In the genomic region with DNA sequence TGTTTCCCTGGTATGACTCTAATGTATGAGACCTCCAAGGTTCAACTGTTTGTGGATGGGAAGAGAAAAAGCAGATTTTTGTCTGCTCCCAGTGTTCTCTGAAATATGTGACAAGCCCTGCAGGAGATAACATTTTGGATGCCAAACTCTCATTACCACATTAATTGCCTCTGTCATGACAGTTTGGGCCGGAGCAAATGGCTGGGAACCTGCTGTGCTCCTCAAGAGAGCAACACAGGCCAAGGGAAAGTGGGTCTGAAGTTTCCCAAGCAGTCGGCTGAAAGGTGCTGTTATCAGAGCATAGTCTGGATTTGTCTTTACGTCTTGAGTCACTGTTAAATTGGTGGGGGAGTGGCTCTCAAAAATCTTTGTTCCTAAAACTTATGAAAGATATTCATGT, we compare ENCODE assay signal across 10 cellular contexts.
"Had no signal": no experiment of that assay in that cellular context is flagged by ENCODE, and none has a peak within 500 bp of the region (broad histone marks: within the 10 kb centered on the region; RNA-seq: fewer than 3 reads in every experiment).

No MANE protein-coding gene starts in this region.

- ATAC-seq: body of pancreas; effector memory CD8-positive, alpha-beta T cell had no signal

- H3K9me3 ChIP-seq: body of pancreas, pancreas, testis had no signal

- DNase-seq: activated B cell treated with CpG ODN at 0.5 μM for 24 hours; activated CD4-positive, alpha-beta T cell treated with anti-CD3 and anti-CD28 coated beads, Interleukin-2, amount 10 ng/mL, durations not matched to agents 24 days and 14 days; body of pancreas; central memory CD4-positive, alpha-beta T cell; effector memory CD8-positive, alpha-beta T cell; erythroblast; nephron progenitor cell; pancreas; stimulated activated CD4-positive, alpha-beta T cell treated with anti-CD3 and anti-CD28 coated beads, Interleukin-4, amount 100 ng/mL, for 24 hours; testis had no signal

- H3K27ac ChIP-seq: body of pancreas, pancreas, testis had no signal

- H3K4me3 ChIP-seq: body of pancreas, pancreas, testis had no signal

- H3K36me3 ChIP-seq: pancreas had no signal

- H3K4me1 ChIP-seq: body of pancreas, pancreas, testis had no signal

- H3K27me3 ChIP-seq: body of pancreas, pancreas, testis had no signal
